Comparison of ENCODE assay signal across 9 cellular contexts in genomic region chr11:587978-588380, GRCh38. TPM values are rescaled to one million over a fixed set of nuclear protein-coding genes. Genes with fewer than 3 reads are reported as not detected.
DNase-seq lines count a peak whose midpoint lies in the region; ATAC-seq and TF ChIP-seq lines count a peak whose summit lies in the region.
"Had no signal": no experiment of that assay in that cellular context is flagged by ENCODE, and none has a peak within 500 bp of the region (broad histone marks: within the 10 kb centered on the region; RNA-seq: fewer than 3 reads in every experiment).

No MANE protein-coding gene starts in this region.

- TF ChIP-seq CTCF in Caco-2 (IDR thresholded peaks at IDR 0.05; ENCODE audit: insufficient read depth in 1 of 2, low read depth in 1 of 2, low read length in 1 of 2, severe bottlenecking in 1 of 2, unreplicated experiment in 1 of 2) (no peak), WTC11 (IDR thresholded peaks at IDR 0.05) (no peak), cardiac fibroblast (IDR thresholded peaks at IDR 0.05; ENCODE audit: low read depth, low read length) (no peak), glutamatergic neuron (IDR thresholded peaks at IDR 0.05; ENCODE audit: partially characterized antibody, unreplicated experiment) (no peak)

- intact Hi-C loops in Caco-2 (cut with micrococcal nuclease; ENCODE audit: unreplicated experiment), result loop anchor here (2.0 kb wide), 1 partner anchor 27 kb away; the partner anchor contains the start of genes LMNTD2 and RASSF7
- intact Hi-C loops in posterior cingulate gyrus (cut with DNase I), result no loop called here

- DNase-seq in Caco-2 (peak; percentile 91 to 93), WTC11 (ENCODE audit: low spot score) (no peak), cardiac fibroblast (ENCODE audit: low read depth in 2 of 2) (peak; percentile 66 to 86), renal cortical epithelial cell (ENCODE audit: low read depth) (peak; percentile 85), glutamatergic neuron (no peak), NCI-H187 treated with DMSO at 0.1 percent for 48 hours (lab: John Stamatoyannopoulos, UW) (no peak), NCI-H510A (lab: John Stamatoyannopoulos, UW) (no peak), posterior cingulate gyrus (no peak)

- POLR2A ChIA-PET in Caco-2 (lab: Charles Lee), result interaction anchor here (0.6 to 1.2 kb wide), 5 partner anchors 12 to 231 kb away, joined by 3 to 17 read pairs (median 9); partner anchors contain the start of genes PHRF1 and TMEM80
- POLR2A ChIA-PET in WTC11 (lab: Charles Lee), result no interaction called here

- H3K27me3 Mint-ChIP-seq in Caco-2 (ENCODE audit: insufficient read depth, unreplicated experiment), result no peaks in the 10 kb centered on the region
- H3K27me3 Mint-ChIP-seq in WTC11 (ENCODE audit: low read depth), result no peaks in the 10 kb centered on the region
- H3K27me3 Mint-ChIP-seq in glutamatergic neuron (ENCODE audit: unreplicated experiment), result peaks cover 4% of the 10 kb centered on the region

- ATAC-seq in WTC11, result no peak

- CTCF ChIA-PET in Caco-2 (lab: Charles Lee) (interaction anchor here (0.6 to 1.1 kb wide), 4 partner anchors 12 to 429 kb away, joined by 3 to 5 read pairs (median 4); partner anchors contain the start of gene PHRF1), WTC11 (lab: Charles Lee) (no interaction called here)

- H3K27ac Mint-ChIP-seq in Caco-2 (ENCODE audit: unreplicated experiment), result peak overlapping the region; percentile 82
- H3K27ac Mint-ChIP-seq in WTC11, result no peak overlapping the region
- H3K27ac Mint-ChIP-seq in glutamatergic neuron (ENCODE audit: unreplicated experiment), result no peak overlapping the region

- H3K36me3 Mint-ChIP-seq in Caco-2 (ENCODE audit: insufficient read depth, unreplicated experiment), result peaks cover 88% of the 10 kb centered on the region
- H3K36me3 Mint-ChIP-seq in WTC11, result peaks cover 59% of the 10 kb centered on the region
- H3K36me3 Mint-ChIP-seq in glutamatergic neuron (ENCODE audit: unreplicated experiment), result no peaks in the 10 kb centered on the region

- BruUV-seq in Caco-2 (replicated peaks; lab: Mats Ljungman, UMichigan), result TSS peak; percentile 5

- H3K9me3 Mint-ChIP-seq in Caco-2 (ENCODE audit: unreplicated experiment) (no peaks in the 10 kb centered on the region), WTC11 (no peaks in the 10 kb centered on the region), glutamatergic neuron (ENCODE audit: unreplicated experiment) (peaks cover 4% of the 10 kb centered on the region)

- H3K27me3 ChIP-seq in Caco-2 (replicated peaks; ENCODE audit: control insufficient read depth, insufficient read depth, low read length), result no peaks in the 10 kb centered on the region

- peaks cover 25% of the 10 kb centered on the region for H3K4me1 ChIP-seq in Caco-2

- H3K9me3 ChIP-seq in Caco-2, result no peaks in the 10 kb centered on the region

- H3K4me3 Mint-ChIP-seq in Caco-2 (ENCODE audit: unreplicated experiment), result peak overlapping the region; percentile 5
- no peak overlapping the region for H3K4me3 Mint-ChIP-seq in WTC11
- H3K4me3 Mint-ChIP-seq in glutamatergic neuron (ENCODE audit: unreplicated experiment), result no peak overlapping the region

- no peak overlapping the region for H3K4me3 ChIP-seq in Caco-2 (ENCODE audit: low read depth, low read length)
- no peak overlapping the region for H3K4me3 ChIP-seq in cardiac fibroblast (replicated peaks in 1 of 2; ENCODE audit: low read depth in 2 of 2, low read length in 2 of 2)

- H3K36me3 ChIP-seq in Caco-2 (ENCODE audit: control insufficient read depth, insufficient read depth, low read length), result peaks cover 3% of the 10 kb centered on the region

- H3K4me1 Mint-ChIP-seq in Caco-2 (ENCODE audit: low read depth, unreplicated experiment), result peaks cover 29% of the 10 kb centered on the region
- H3K4me1 Mint-ChIP-seq in WTC11, result no peaks in the 10 kb centered on the region
- no peaks in the 10 kb centered on the region for H3K4me1 Mint-ChIP-seq in glutamatergic neuron (ENCODE audit: low read depth, unreplicated experiment)

TF ChIP-seq in WTC11, 78 proteins besides CTCF, POLR2A, EP300 and RAD21:
- TF ChIP-seq GABPB1 (CRISPR knock-in tag; IDR thresholded peaks at IDR 0.05) (peak; percentile 97), OVOL2 (CRISPR knock-in tag; IDR thresholded peaks at IDR 0.05; ENCODE audit: borderline replicate concordance) (no peak)

RNA-seq across cellular contexts. Expression of gene PHRF1, which starts 11.7 kb away (rescaled TPM):
- total RNA-seq in Caco-2 (2022), result 43.9 and 46.8 TPM in 2 replicates
- 39.4 to 46.9 TPM (median 40.1 TPM) in 3 replicates for total RNA-seq in WTC11 (2021)
- total RNA-seq in renal cortical epithelial cell, result 27.4 and 40.9 TPM in 2 replicates
- 41.6 TPM for total RNA-seq in glutamatergic neuron (ENCODE audit: unreplicated experiment)

RNA-seq across cellular contexts. Expression of gene RASSF7, which starts 27.2 kb away (rescaled TPM):
- total RNA-seq in Caco-2 (2022) (61.1 and 65.5 TPM in 2 replicates), WTC11 (2021) (30.6 to 39.7 TPM (median 32.5 TPM) in 3 replicates), renal cortical epithelial cell (65.7 and 110 TPM in 2 replicates), glutamatergic neuron (ENCODE audit: unreplicated experiment) (9.4 TPM)

RNA-seq across cellular contexts. Expression of gene LMNTD2, which starts 27.4 kb away (rescaled TPM):
- total RNA-seq in Caco-2 (2022) (11.9 and 13.8 TPM in 2 replicates), WTC11 (2021) (4.0 to 6.0 TPM (median 5.9 TPM) in 3 replicates), renal cortical epithelial cell (0.69 and 1.7 TPM in 2 replicates), glutamatergic neuron (ENCODE audit: unreplicated experiment) (2.3 TPM)

RNA-seq across cellular contexts. Expression of gene IRF7, which starts 27.8 kb away (rescaled TPM):
- total RNA-seq in Caco-2 (2022) (27.2 and 31.2 TPM in 2 replicates), WTC11 (2021) (11.1 to 12.0 TPM (median 11.5 TPM) in 3 replicates), renal cortical epithelial cell (17.1 and 23.3 TPM in 2 replicates), glutamatergic neuron (ENCODE audit: unreplicated experiment) (17.7 TPM)

RNA-seq across cellular contexts. Expression of gene CDHR5, which starts 36.8 kb away (rescaled TPM):
- total RNA-seq in Caco-2 (2022), result 30.2 and 42.0 TPM in 2 replicates
- 0.26 to 0.34 TPM in 2 of 3 replicates, not detected in the other for total RNA-seq in WTC11 (2021)
- total RNA-seq in renal cortical epithelial cell, result 0.15 TPM in 1 of 2 replicates, not detected in the other
- not detected for total RNA-seq in glutamatergic neuron (ENCODE audit: unreplicated experiment)
- total RNA-seq: temporal lobe had no signal

Comparison
In these comparisons a context has a peak if more than half of its experiments do, and no peak if none do; other contexts are left out.
1. DNase-seq: peak in Caco-2 (2 of 2), cardiac fibroblast (2 of 2) and renal cortical epithelial cell (single experiment); none in WTC11 (single experiment), glutamatergic neuron (single experiment), NCI-H187 treated with DMSO at 0.1 percent for 48 hours (single experiment), NCI-H510A (single experiment) and posterior cingulate gyrus (0 of 10).